In genomic region chr13:52652170-52652979, GRCh38 we compare ENCODE assay signal across 8 cellular contexts. TPM values are rescaled to one million over a fixed set of nuclear protein-coding genes. Genes with fewer than 3 reads are reported as not detected.
DNase-seq lines count a peak whose midpoint lies in the region; ATAC-seq and TF ChIP-seq lines count a peak whose summit lies in the region.

Gene SUGT1, plus strand, starts transcription at chr13:52652836. Its CDS starts 85 bp downstream, at chr13:52652921.

- ATAC-seq in HG02870 (IDR thresholded peaks at IDR 0.05; ENCODE audit: unreplicated experiment) = peak; percentile 92
- ATAC-seq in left cardiac atrium = peak; percentile 99

- in situ Hi-C loops in GM13976 (cut with MboI; ENCODE audit: low sequenced_read_pairs, unreplicated experiment) = no loop called here

- peak; percentile 69 for TF ChIP-seq CTCF in GM13976 (IDR thresholded peaks at IDR 0.05; ENCODE audit: borderline replicate concordance, control extremely low read depth, extremely low read depth, insufficient read depth, missing control alignments)

- intact Hi-C loops in left cardiac atrium (cut with DNase I) = loop anchor here in 1 of 2 donors (2.0 kb wide), 1 partner anchor 36 kb away; no protein-coding TSS in a partner anchor
- intact Hi-C loops in posterior vena cava (cut with DNase I) = no loop called here

- DNase-seq in GM13976 (ENCODE audit: low spot score) = peak; percentile 91
- DNase-seq in NCI-H146 (lab: John Stamatoyannopoulos, UW) = peak; percentile 99
- peak; percentile 86 to 98 (median 90) for DNase-seq in T-helper 1 cell
- peak; percentile 97 for DNase-seq in amniotic epithelial cell (ENCODE audit: low read depth)
- DNase-seq in left cardiac atrium = peak; percentile 98
- DNase-seq in posterior vena cava (ENCODE audit: low spot score) = peak; percentile 99
- peak; percentile 97 for DNase-seq in ureter (ENCODE audit: low spot score)

RNA-seq across cellular contexts. Expression of gene SUGT1, which starts in this region (rescaled TPM):
- 10 to 100 TPM; 48.7 to 56.2 TPM for total RNA-seq in left cardiac atrium
- 10 to 100 TPM; 43.2 to 45.8 TPM for total RNA-seq in posterior vena cava
- 40.9 TPM for total RNA-seq in ureter

Comparison
In these comparisons a context has a peak if more than half of its experiments do, and no peak if none do; other contexts are left out.
1. Peak in every context shown above with its lines: DNase-seq and ATAC-seq.